Comparison of ENCODE assay signal across 9 cellular contexts in the genomic region with DNA sequence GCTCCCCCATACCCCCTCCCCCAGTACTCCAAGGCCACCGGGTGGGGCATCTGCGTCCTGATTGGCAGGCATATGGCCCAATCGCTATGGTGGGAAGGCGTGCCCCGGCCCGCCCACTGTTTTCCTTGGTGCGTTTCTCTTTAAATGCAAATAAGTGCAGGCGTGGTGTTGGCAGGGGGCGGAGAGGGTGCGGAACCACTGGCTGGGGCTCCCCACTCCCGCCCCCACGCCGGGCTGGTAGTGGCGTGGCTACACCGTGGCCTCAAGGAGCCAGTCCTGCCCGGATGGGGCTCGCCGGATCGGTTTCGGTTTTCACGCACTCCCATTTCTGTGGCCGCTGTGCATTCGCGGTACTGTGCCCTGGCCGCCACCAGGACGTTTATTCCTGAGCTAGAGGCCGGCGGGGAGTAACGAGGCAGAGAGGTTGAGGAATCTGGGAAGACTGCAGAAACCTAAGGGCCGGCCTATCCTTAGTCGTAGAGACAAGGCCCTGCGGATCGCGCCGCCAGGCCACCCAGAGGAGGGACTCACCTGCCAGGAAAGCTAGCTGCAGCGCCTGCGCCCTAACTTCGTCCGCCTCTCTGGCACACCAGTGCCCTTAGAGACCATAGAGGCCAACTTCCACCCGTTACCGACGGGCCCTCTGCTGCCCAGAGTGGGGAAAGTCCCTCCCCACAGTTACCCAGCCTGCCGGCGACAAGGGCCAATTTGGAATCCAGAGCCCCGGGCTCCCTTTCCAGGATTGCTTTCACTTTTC. TPM values are rescaled to one million over a fixed set of nuclear protein-coding genes. Genes with fewer than 3 reads are reported as not detected.
DNase-seq lines count a peak whose midpoint lies in the region; ATAC-seq and TF ChIP-seq lines count a peak whose summit lies in the region.
"Had no signal": no experiment of that assay in that cellular context is flagged by ENCODE, and none has a peak within 500 bp of the region (broad histone marks: within the 10 kb centered on the region; RNA-seq: fewer than 3 reads in every experiment).

No MANE protein-coding gene starts in this region.

- TF ChIP-seq POLR2A in GM19193 (IDR thresholded peaks at IDR 0.05; ENCODE audit: extremely low read depth, insufficient read depth, insufficient read length), result peak; percentile 82

- no peaks in the 10 kb centered on the region for H3K4me1 ChIP-seq in colonic mucosa

- POLR2A ChIA-PET in BJ (lab: Charles Lee), result interaction anchor here (0.5 kb wide), 1 partner anchor 835 kb away, joined by 3 read pairs; no protein-coding TSS in a partner anchor

- H3K36me3 ChIP-seq in BJ (ENCODE audit: control insufficient read depth, insufficient read depth, low read length) (no peaks in the 10 kb centered on the region), colonic mucosa (no peaks in the 10 kb centered on the region)

- intact Hi-C loops in colonic mucosa (cut with DNase I), result no loop called here

- CTCF ChIA-PET in BJ (lab: Yijun Ruan, JAX), result no interaction called here

- H3K9ac ChIP-seq in colonic mucosa (ENCODE audit: low read depth in 2 of 2, low read length in 2 of 2), result peak overlapping the region; percentile 64 to 74

- H3K4me3 ChIP-seq in BJ (ENCODE audit: low read depth, low read length) (peak overlapping the region; percentile 62), colonic mucosa (peak overlapping the region; percentile 56)

- H3K27ac ChIP-seq in colonic mucosa, result peak overlapping the region; percentile 94

- DNase-seq in BJ (ENCODE audit: low read depth), result peak; percentile 75
- DNase-seq in NCI-H510A (lab: John Stamatoyannopoulos, UW), result peak; percentile 81
- DNase-seq in activated CD4-positive, alpha-beta T cell treated with anti-CD3 and anti-CD28 coated beads for 48 hours, result peak; percentile 87
- peak; percentile 93 for DNase-seq in colonic mucosa
- DNase-seq in left lobe of liver (ENCODE audit: low spot score), result peak; percentile 93
- DNase-seq in stimulated activated CD4-positive, alpha-beta T cell treated with anti-CD3 and anti-CD28 coated beads, Interleukin-2, amount 100 ng/mL, for 24 hours, result peak; percentile 85 to 87

- TF ChIP-seq CTCF in BJ (IDR thresholded peaks at IDR 0.05; ENCODE audit: insufficient read depth, low read depth, low read length) (peak; percentile 15; the same call in 1 of the 2 replicates), colonic mucosa (IDR thresholded peaks at IDR 0.05) (no peak)

- H3K9me3 ChIP-seq in colonic mucosa, result no peaks in the 10 kb centered on the region

- ATAC-seq in HG03432 (IDR thresholded peaks at IDR 0.05; ENCODE audit: unreplicated experiment) (peak; percentile 90), left lobe of liver (peak; percentile 80)

- no peaks in the 10 kb centered on the region for H3K27me3 ChIP-seq in BJ (ENCODE audit: control insufficient read depth, insufficient read depth, low read length)
- no peaks in the 10 kb centered on the region for H3K27me3 ChIP-seq in colonic mucosa

RNA-seq across cellular contexts. Expression of gene AMER1, which starts 0.4 kb away (rescaled TPM):
- polyA plus RNA-seq in BJ (2011; rRNA removed), result 1.2 and 1.3 TPM in 2 replicates
- 2.9 and 3.3 TPM in 2 replicates for polyA minus RNA-seq in BJ (2011; rRNA and poly(A)+ RNA removed)
- total RNA-seq in colonic mucosa, result 1 to 10 TPM; 2.7 to 3.2 TPM
- total RNA-seq in left lobe of liver, result 5.0 TPM

RNA-seq across cellular contexts. Expression of gene ASB12, which starts 24.5 kb away (rescaled TPM):
- 0.06 TPM in 1 of 2 replicates, not detected in the other for polyA plus RNA-seq in BJ (2011; rRNA removed)
- polyA minus RNA-seq in BJ (2011; rRNA and poly(A)+ RNA removed), result not detected in 2 replicates
- total RNA-seq in colonic mucosa (under 1 TPM; 0.40 to 0.88 TPM), left lobe of liver (not detected)
- total RNA-seq: subcutaneous adipose tissue had no signal

Comparison
In these comparisons a context has a peak if more than half of its experiments do, and no peak if none do; other contexts are left out.
1. Peak in every context shown above with its lines: DNase-seq, ATAC-seq, H3K4me3 ChIP-seq and H3K27ac ChIP-seq.